ENCODE assay signal across 8 cellular contexts in the genomic region with DNA sequence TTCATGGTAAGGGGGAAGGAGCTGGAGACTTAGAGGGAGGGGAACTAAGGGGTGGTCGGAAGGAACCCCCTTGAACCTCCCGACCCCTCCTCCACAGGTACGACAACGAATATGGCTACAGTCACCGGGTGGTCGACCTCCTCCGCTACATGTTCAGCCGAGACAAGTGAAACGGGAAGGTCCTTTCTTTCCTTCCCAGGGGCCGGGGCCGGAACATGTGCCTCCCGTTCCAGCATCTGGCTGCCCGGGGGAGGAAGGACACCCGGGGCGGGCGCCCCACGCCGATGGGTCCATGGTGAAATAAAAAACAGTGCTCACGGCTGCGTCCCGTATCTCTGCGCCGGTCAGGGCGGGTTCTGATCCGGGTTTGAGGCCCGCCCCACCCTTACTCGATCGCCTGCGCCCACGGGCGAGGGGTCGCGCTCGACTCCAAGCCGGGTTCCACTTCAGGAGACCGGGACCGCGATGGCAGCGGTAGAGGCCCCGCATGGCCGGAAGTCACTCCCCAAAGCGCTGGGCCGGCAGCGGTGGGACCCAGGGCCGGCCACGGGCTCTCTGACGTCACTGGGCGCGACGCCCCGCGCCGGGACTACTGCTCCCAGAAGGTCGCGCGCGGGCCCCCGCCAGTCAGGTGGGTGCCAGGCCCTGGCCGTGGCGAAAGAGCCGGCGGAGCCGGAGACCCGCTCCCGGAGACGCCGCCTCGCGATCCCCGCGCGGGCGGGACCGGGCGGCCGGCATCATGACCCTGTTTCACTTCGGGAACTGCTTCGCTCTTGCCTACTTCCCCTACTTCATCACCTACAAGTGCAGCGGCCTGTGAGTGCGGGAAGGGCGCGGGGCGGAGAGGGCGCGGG. TPM values are rescaled to one million over a fixed set of nuclear protein-coding genes. Genes with fewer than 3 reads are reported as not detected.
DNase-seq lines count a peak whose midpoint lies in the region; ATAC-seq and TF ChIP-seq lines count a peak whose summit lies in the region.

Gene TMEM147 (plus strand): TSS at position 626 of the 854 bp plus-strand sequence. CDS start 114 bp downstream, at position 740.

- ATAC-seq in HG02642 (IDR thresholded peaks at IDR 0.05; ENCODE audit: poor library complexity, unreplicated experiment) (peak; percentile 83), left cardiac atrium (peak; percentile 98 to 99), upper lobe of right lung (peak; percentile 97)

- peak within 1 kb of the TSS; percentile 55 to 80 for H3K4me3 ChIP-seq in prostate gland
- peak within 1 kb of the TSS; percentile 97 for H3K4me3 ChIP-seq in upper lobe of right lung

- DNase-seq in GM10266 (ENCODE audit: extremely low spot score), result peak; percentile 98
- peak; percentile 22 for DNase-seq in NCI-H1436 treated with DMSO at 0.1 percent for 48 hours (lab: John Stamatoyannopoulos, UW)
- peak; percentile 82 for DNase-seq in amniotic epithelial cell (ENCODE audit: low read depth)
- DNase-seq in left cardiac atrium, result peak; percentile 97
- peak; percentile 91 for DNase-seq in prostate gland (ENCODE audit: low spot score)
- DNase-seq in upper lobe of right lung, result peak; percentile 98

- H3K27ac ChIP-seq in prostate gland (peak within 1 kb of the TSS; percentile 60 to 72), upper lobe of right lung (peak within 1 kb of the TSS; percentile 77)

- H3K36me3 ChIP-seq in prostate gland, result no peaks in the 10 kb centered on the region
- H3K36me3 ChIP-seq in upper lobe of right lung, result no peaks in the 10 kb centered on the region

- TF ChIP-seq CTCF in GM10266 (IDR thresholded peaks at IDR 0.05; ENCODE audit: control insufficient read depth, insufficient read depth, low read depth, missing control alignments) (no peak), prostate gland (IDR thresholded peaks at IDR 0.05) (no peak), upper lobe of right lung (IDR thresholded peaks at IDR 0.05) (no peak)

- H3K27me3 ChIP-seq in prostate gland (replicated peaks; ENCODE audit: insufficient read depth) (no peaks in the 10 kb centered on the region), upper lobe of right lung (no peaks in the 10 kb centered on the region)

- intact Hi-C loops in T-helper 1 cell treated with Interleukin-12 subunit alpha and Interleukin-12 subunit beta and Interleukin-4 antibody, amounts not matched to agents 30 ng/mL and 1 ng/mL, for 36 hours (cut with micrococcal nuclease), result loop anchor here (1.0 to 10.0 kb wide), 10 partner anchors 12 to 450 kb away; partner anchors contain the start of genes COX6B1, DMKN, HAUS5 and LIN37
- intact Hi-C loops in left cardiac atrium (cut with DNase I), result loop anchor here in 1 of 2 donors (5.0 kb wide), 2 partner anchors 67 to 172 kb away; partner anchors contain the start of genes HAUS5 and KMT2B
- intact Hi-C loops in prostate gland (cut with DNase I), result loop anchor here (5.0 kb wide), 2 partner anchors 82 to 102 kb away; partner anchors contain the start of genes COX6B1 and RBM42
- intact Hi-C loops in upper lobe of right lung (cut with DNase I), result no loop called here

- H3K9me3 ChIP-seq in prostate gland (no peaks in the 10 kb centered on the region), upper lobe of right lung (no peaks in the 10 kb centered on the region)

- WGBS in prostate gland, result under 1% methylated on average over 46 of the region's 85 CpGs

- H3K4me1 ChIP-seq in prostate gland (replicated peaks), result peaks cover 6% of the 10 kb centered on the region
- peaks cover 10% of the 10 kb centered on the region for H3K4me1 ChIP-seq in upper lobe of right lung

- no peak for TF ChIP-seq POLR2A in prostate gland (IDR thresholded peaks at IDR 0.05)

RNA-seq across cellular contexts. Expression of gene TMEM147, which starts in this region (rescaled TPM):
- total RNA-seq in T-helper 1 cell treated with Interleukin-12 subunit alpha and Interleukin-12 subunit beta and Interleukin-4 antibody, amounts not matched to agents 30 ng/mL and 1 ng/mL, for 36 hours, result 55.0 and 60.2 TPM in 2 replicates
- 10 to 100 TPM; 78.1 to 87.5 TPM for total RNA-seq in left cardiac atrium
- total RNA-seq in prostate gland, result 100 to 1,000 TPM; 105 to 120 TPM
- total RNA-seq in upper lobe of right lung, result 77.7 TPM

Comparison
In these comparisons a context has a peak if more than half of its experiments do, and no peak if none do; other contexts are left out.
1. Peak in every context shown above with its lines: DNase-seq, ATAC-seq, H3K4me3 ChIP-seq and H3K27ac ChIP-seq.
2. DNase-seq: peak in every context shown above with its lines; median percentile 98 in GM10266; 98 in upper lobe of right lung; 97 in left cardiac atrium; 91 in prostate gland; 82 in amniotic epithelial cell; 22 in NCI-H1436 treated with DMSO at 0.1 percent for 48 hours.